In genomic region chr18:711693-712400, GRCh38 we compare ENCODE assay signal across 8 cellular contexts. TPM values are rescaled to one million over a fixed set of nuclear protein-coding genes. Genes with fewer than 3 reads are reported as not detected.
DNase-seq lines count a peak whose midpoint lies in the region; ATAC-seq and TF ChIP-seq lines count a peak whose summit lies in the region.

No MANE protein-coding gene starts in this region.

- peak; percentile 53 for ATAC-seq in HG02973 (IDR thresholded peaks at IDR 0.05; ENCODE audit: unreplicated experiment)
- peak; percentile 50 for ATAC-seq in activated CD4-positive, alpha-beta T cell treated with anti-CD3 and anti-CD28 coated beads for 36 hours
- ATAC-seq in left lung: peak; percentile 60

- peaks cover 0 to 9% of the 10 kb centered on the region in 2 donors for H3K27me3 ChIP-seq in left lung

- DNase-seq in activated gamma-delta T cell treated with Interleukin-2 at 50 U/mL for 16 hours (peak; percentile 60), activated gamma-delta T cell (lab: John Stamatoyannopoulos, UW) (no peak), NCI-H2171 treated with DMSO at 0.1 percent for 48 hours (lab: John Stamatoyannopoulos, UW) (peak; percentile 38), coronary artery (ENCODE audit: low spot score) (peak; percentile 79), left lung (peak; percentile 84 to 86)
- peak; percentile 85 for DNase-seq in activated CD4-positive, alpha-beta T cell treated with anti-CD3 and anti-CD28 coated beads for 36 hours
- peak; percentile 55 to 57 for DNase-seq in stimulated activated CD4-positive, alpha-beta T cell treated with anti-CD3 and anti-CD28 coated beads, Interleukin-2, amount 100 ng/mL, for 48 hours

- peak overlapping the region; percentile 94 for H3K4me3 Mint-ChIP-seq in activated CD4-positive, alpha-beta T cell treated with anti-CD3 and anti-CD28 coated beads for 36 hours

- H3K9me3 Mint-ChIP-seq in activated CD4-positive, alpha-beta T cell treated with anti-CD3 and anti-CD28 coated beads for 36 hours (ENCODE audit: low read depth): no peaks in the 10 kb centered on the region

- intact Hi-C loops in activated CD4-positive, alpha-beta T cell treated with anti-CD3 and anti-CD28 coated beads for 36 hours (cut with DNase I, micrococcal nuclease): loop anchor here (1.0 to 5.0 kb wide), 11 partner anchors 54 to 1943 kb away; partner anchors contain the start of genes THOC1 (in 2 of the 2), CLUL1 (in 1 of the 2), SMCHD1 (in 1 of the 2) and TYMS (in 1 of the 2)
- intact Hi-C loops in left lung (cut with DNase I): no loop called here

- H3K36me3 Mint-ChIP-seq in activated CD4-positive, alpha-beta T cell treated with anti-CD3 and anti-CD28 coated beads for 36 hours (ENCODE audit: low read depth): peaks cover 37% of the 10 kb centered on the region

- TF ChIP-seq CTCF in coronary artery (IDR thresholded peaks at IDR 0.05) (no peak), left lung (IDR thresholded peaks at IDR 0.05) (no peak)

- H3K4me3 ChIP-seq in coronary artery (peak overlapping the region; percentile 84), left lung (peak overlapping the region; percentile 48 to 62)

- peaks cover 0 to 3% of the 10 kb centered on the region in 2 donors for H3K36me3 ChIP-seq in left lung

- peak overlapping the region; percentile 75 to 85 for H3K27ac ChIP-seq in coronary artery
- H3K27ac ChIP-seq in left lung: peak overlapping the region; percentile 83 to 85

- H3K9me3 ChIP-seq in left lung: no peaks in the 10 kb centered on the region

- no peaks in the 10 kb centered on the region for H3K27me3 Mint-ChIP-seq in activated CD4-positive, alpha-beta T cell treated with anti-CD3 and anti-CD28 coated beads for 36 hours

- POLR2A ChIA-PET in activated CD4-positive, alpha-beta T cell treated with anti-CD3 and anti-CD28 coated beads for 36 hours (lab: Charles Lee): interaction anchor here (0.8 to 1.0 kb wide), 5 partner anchors 54 to 101 kb away, joined by 3 to 6 read pairs (median 4); partner anchors contain the start of gene TYMS

- CTCF ChIA-PET in activated CD4-positive, alpha-beta T cell treated with anti-CD3 and anti-CD28 coated beads for 36 hours (lab: Charles Lee): interaction anchor here (1.0 to 3.3 kb wide), 9 partner anchors 13 to 127 kb away, joined by 3 to 23 read pairs (median 4); no protein-coding TSS in a partner anchor

- peaks cover 7 to 21% of the 10 kb centered on the region in 2 donors for H3K4me1 ChIP-seq in left lung

- peak overlapping the region; percentile 99 for H3K27ac Mint-ChIP-seq in activated CD4-positive, alpha-beta T cell treated with anti-CD3 and anti-CD28 coated beads for 36 hours

- peaks cover 55% of the 10 kb centered on the region for H3K4me1 Mint-ChIP-seq in activated CD4-positive, alpha-beta T cell treated with anti-CD3 and anti-CD28 coated beads for 36 hours

RNA-seq across cellular contexts. Expression of gene ENOSF1, which starts 0.6 kb away (rescaled TPM):
- total RNA-seq in activated CD4-positive, alpha-beta T cell treated with anti-CD3 and anti-CD28 coated beads for 36 hours: 10 to 100 TPM; 92.6 to 97.4 TPM
- 10 to 100 TPM; 72.7 to 96.7 TPM for total RNA-seq in left lung

RNA-seq across cellular contexts. Expression of gene TYMS, which starts 54.4 kb away (rescaled TPM):
- total RNA-seq in activated CD4-positive, alpha-beta T cell treated with anti-CD3 and anti-CD28 coated beads for 36 hours: 100 to 1,000 TPM; 331 to 372 TPM
- total RNA-seq in left lung: 10 to 100 TPM; 25.9 to 39.6 TPM

Comparison
In these comparisons a context has a peak if more than half of its experiments do, and no peak if none do; other contexts are left out.
1. RNA of gene TYMS, which starts 54.4 kb away (total RNA-seq): 331 to 372 TPM in activated CD4-positive, alpha-beta T cell treated with anti-CD3 and anti-CD28 coated beads for 36 hours; 25.9 to 39.6 TPM in left lung; every median in the first group is over 4 times any median in the second.
2. intact Hi-C loops: an anchor here in activated CD4-positive, alpha-beta T cell treated with anti-CD3 and anti-CD28 coated beads for 36 hours (1.0 to 5.0 kb wide); none called in left lung.
3. Peak in every context shown above with its lines, with median percentiles within 50 percentile points of each other: ATAC-seq.